In genomic region chr22:23069502-23070357, GRCh38 we compare ENCODE assay signal across 1 cellular context.
TF ChIP-seq lines count a peak whose summit lies in the region.

No MANE protein-coding gene starts in this region.

TF ChIP-seq in K562, 482 proteins besides CTCF, POLR2A, EP300 and RAD21 (continued from another document and continues in another):
- TF ChIP-seq, protein P1, sequence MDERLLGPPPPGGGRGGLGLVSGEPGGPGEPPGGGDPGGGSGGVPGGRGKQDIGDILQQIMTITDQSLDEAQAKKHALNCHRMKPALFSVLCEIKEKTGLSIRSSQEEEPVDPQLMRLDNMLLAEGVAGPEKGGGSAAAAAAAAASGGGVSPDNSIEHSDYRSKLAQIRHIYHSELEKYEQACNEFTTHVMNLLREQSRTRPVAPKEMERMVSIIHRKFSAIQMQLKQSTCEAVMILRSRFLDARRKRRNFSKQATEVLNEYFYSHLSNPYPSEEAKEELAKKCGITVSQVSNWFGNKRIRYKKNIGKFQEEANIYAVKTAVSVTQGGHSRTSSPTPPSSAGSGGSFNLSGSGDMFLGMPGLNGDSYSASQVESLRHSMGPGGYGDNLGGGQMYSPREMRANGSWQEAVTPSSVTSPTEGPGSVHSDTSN (CRISPR knock-in tag; IDR thresholded peaks at IDR 0.05; ENCODE audit: low read depth): peak; percentile 100
- TF ChIP-seq, protein P1 (tag; conservative IDR thresholded peaks at IDR 0.05; ENCODE audit: low read depth): no peak
- no peak for TF ChIP-seq CBFB (CRISPR knock-in tag; IDR thresholded peaks at IDR 0.05)
- TF ChIP-seq PHF20 (IDR thresholded peaks at IDR 0.05; ENCODE audit: partially characterized antibody): peak; percentile 60
- TF ChIP-seq KDM2B (CRISPR knock-in tag; IDR thresholded peaks at IDR 0.05): peak; percentile 100
- no peak for TF ChIP-seq GABPA (tag; conservative IDR thresholded peaks at IDR 0.05; ENCODE audit: low read depth)
- TF ChIP-seq CEBPZ (IDR thresholded peaks at IDR 0.05; ENCODE audit: borderline replicate concordance, low read depth, low read length): peak; percentile 70; the same call in 1 of the 2 replicates
- TF ChIP-seq, protein P2, sequence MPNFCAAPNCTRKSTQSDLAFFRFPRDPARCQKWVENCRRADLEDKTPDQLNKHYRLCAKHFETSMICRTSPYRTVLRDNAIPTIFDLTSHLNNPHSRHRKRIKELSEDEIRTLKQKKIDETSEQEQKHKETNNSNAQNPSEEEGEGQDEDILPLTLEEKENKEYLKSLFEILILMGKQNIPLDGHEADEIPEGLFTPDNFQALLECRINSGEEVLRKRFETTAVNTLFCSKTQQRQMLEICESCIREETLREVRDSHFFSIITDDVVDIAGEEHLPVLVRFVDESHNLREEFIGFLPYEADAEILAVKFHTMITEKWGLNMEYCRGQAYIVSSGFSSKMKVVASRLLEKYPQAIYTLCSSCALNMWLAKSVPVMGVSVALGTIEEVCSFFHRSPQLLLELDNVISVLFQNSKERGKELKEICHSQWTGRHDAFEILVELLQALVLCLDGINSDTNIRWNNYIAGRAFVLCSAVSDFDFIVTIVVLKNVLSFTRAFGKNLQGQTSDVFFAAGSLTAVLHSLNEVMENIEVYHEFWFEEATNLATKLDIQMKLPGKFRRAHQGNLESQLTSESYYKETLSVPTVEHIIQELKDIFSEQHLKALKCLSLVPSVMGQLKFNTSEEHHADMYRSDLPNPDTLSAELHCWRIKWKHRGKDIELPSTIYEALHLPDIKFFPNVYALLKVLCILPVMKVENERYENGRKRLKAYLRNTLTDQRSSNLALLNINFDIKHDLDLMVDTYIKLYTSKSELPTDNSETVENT (CRISPR knock-in tag; IDR thresholded peaks at IDR 0.05): peak; percentile 97
- no peak for TF ChIP-seq STAG1 (CRISPR knock-in tag; IDR thresholded peaks at IDR 0.05; ENCODE audit: borderline replicate concordance)
- TF ChIP-seq, protein P3, sequence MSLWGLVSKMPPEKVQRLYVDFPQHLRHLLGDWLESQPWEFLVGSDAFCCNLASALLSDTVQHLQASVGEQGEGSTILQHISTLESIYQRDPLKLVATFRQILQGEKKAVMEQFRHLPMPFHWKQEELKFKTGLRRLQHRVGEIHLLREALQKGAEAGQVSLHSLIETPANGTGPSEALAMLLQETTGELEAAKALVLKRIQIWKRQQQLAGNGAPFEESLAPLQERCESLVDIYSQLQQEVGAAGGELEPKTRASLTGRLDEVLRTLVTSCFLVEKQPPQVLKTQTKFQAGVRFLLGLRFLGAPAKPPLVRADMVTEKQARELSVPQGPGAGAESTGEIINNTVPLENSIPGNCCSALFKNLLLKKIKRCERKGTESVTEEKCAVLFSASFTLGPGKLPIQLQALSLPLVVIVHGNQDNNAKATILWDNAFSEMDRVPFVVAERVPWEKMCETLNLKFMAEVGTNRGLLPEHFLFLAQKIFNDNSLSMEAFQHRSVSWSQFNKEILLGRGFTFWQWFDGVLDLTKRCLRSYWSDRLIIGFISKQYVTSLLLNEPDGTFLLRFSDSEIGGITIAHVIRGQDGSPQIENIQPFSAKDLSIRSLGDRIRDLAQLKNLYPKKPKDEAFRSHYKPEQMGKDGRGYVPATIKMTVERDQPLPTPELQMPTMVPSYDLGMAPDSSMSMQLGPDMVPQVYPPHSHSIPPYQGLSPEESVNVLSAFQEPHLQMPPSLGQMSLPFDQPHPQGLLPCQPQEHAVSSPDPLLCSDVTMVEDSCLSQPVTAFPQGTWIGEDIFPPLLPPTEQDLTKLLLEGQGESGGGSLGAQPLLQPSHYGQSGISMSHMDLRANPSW (CRISPR knock-in tag; IDR thresholded peaks at IDR 0.05): peak; percentile 99; the same call in 1 of the 2 replicates
- TF ChIP-seq MLX (CRISPR knock-in tag; conservative IDR thresholded peaks at IDR 0.05): peak in 1 of 2 experiments; percentile 93; a peak in 1 of 4 replicates
- no peak for TF ChIP-seq POLR3G (IDR thresholded peaks at IDR 0.05; ENCODE audit: extremely low read depth, insufficient read length, insufficient replicate concordance)
- TF ChIP-seq, protein P4, sequence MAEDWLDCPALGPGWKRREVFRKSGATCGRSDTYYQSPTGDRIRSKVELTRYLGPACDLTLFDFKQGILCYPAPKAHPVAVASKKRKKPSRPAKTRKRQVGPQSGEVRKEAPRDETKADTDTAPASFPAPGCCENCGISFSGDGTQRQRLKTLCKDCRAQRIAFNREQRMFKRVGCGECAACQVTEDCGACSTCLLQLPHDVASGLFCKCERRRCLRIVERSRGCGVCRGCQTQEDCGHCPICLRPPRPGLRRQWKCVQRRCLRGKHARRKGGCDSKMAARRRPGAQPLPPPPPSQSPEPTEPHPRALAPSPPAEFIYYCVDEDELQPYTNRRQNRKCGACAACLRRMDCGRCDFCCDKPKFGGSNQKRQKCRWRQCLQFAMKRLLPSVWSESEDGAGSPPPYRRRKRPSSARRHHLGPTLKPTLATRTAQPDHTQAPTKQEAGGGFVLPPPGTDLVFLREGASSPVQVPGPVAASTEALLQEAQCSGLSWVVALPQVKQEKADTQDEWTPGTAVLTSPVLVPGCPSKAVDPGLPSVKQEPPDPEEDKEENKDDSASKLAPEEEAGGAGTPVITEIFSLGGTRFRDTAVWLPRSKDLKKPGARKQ (CRISPR knock-in tag; IDR thresholded peaks at IDR 0.05): no peak
- TF ChIP-seq ZKSCAN1 (IDR thresholded peaks at IDR 0.05; ENCODE audit: low read depth, low read length): peak; percentile 44; the same call in 1 of the 2 replicates
- TF ChIP-seq TEAD4 (IDR thresholded peaks at IDR 0.05; ENCODE audit: low read length): peak; percentile 42; the same call in 1 of the 2 replicates
- no peak for TF ChIP-seq TEAD4 (CRISPR knock-in tag; IDR thresholded peaks at IDR 0.05; ENCODE audit: borderline replicate concordance)
- no peak for TF ChIP-seq E2F4 (CRISPR knock-in tag; IDR thresholded peaks at IDR 0.05; ENCODE audit: low read depth)
- no peak for TF ChIP-seq EHMT2 (IDR thresholded peaks at IDR 0.05)
- TF ChIP-seq CHD2 (IDR thresholded peaks at IDR 0.05; ENCODE audit: low read depth, low read length): peak; percentile 95
- peak in 1 of 2 experiments; percentile 84; a peak in 2 of 4 replicates for TF ChIP-seq TBL1XR1 (IDR thresholded peaks at IDR 0.05; ENCODE audit: low read length in 2 of 2)
- 0 out of 2 replicates have a peak, but pooled peaks have one; percentile 33 for TF ChIP-seq ZBED1 (IDR thresholded peaks at IDR 0.05)
- TF ChIP-seq RBM22 (IDR thresholded peaks at IDR 0.05; ENCODE audit: low read depth, low read length, poor library complexity, severe bottlenecking): no peak
- peak; percentile 98 for TF ChIP-seq SP2 (IDR thresholded peaks at IDR 0.05; ENCODE audit: extremely low read depth, low read depth, low read length, poor library complexity, severe bottlenecking)
- TF ChIP-seq JUN (IDR thresholded peaks at IDR 0.05; ENCODE audit: borderline replicate concordance, low read depth, low read length): peak; percentile 37; the same call in 1 of the 2 replicates
- no peak for TF ChIP-seq JUN (CRISPR knock-in tag; IDR thresholded peaks at IDR 0.05; ENCODE audit: borderline replicate concordance)
- TF ChIP-seq MYC (IDR thresholded peaks at IDR 0.05; ENCODE audit: low read depth, low read length): peak; percentile 83
- TF ChIP-seq MYC (CRISPR knock-in tag; IDR thresholded peaks at IDR 0.05; ENCODE audit: borderline replicate concordance, low read depth): no peak
- TF ChIP-seq, protein P5, sequence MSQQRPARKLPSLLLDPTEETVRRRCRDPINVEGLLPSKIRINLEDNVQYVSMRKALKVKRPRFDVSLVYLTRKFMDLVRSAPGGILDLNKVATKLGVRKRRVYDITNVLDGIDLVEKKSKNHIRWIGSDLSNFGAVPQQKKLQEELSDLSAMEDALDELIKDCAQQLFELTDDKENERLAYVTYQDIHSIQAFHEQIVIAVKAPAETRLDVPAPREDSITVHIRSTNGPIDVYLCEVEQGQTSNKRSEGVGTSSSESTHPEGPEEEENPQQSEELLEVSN (IDR thresholded peaks at IDR 0.05; ENCODE audit: borderline replicate concordance in 1 of 2, extremely low read depth in 1 of 2, insufficient read depth in 1 of 2, insufficient read length in 1 of 2, low read depth in 1 of 2, low read length in 1 of 2, poor library complexity in 1 of 2, severe bottlenecking in 1 of 2): peak in 1 of 2 experiments; percentile 93
- no peak for TF ChIP-seq HDAC3 (IDR thresholded peaks at IDR 0.05; ENCODE audit: borderline replicate concordance, partially characterized antibody)
- TF ChIP-seq BHLHE40 (IDR thresholded peaks at IDR 0.05; ENCODE audit: low read length): peak; percentile 71
- TF ChIP-seq, protein P6, sequence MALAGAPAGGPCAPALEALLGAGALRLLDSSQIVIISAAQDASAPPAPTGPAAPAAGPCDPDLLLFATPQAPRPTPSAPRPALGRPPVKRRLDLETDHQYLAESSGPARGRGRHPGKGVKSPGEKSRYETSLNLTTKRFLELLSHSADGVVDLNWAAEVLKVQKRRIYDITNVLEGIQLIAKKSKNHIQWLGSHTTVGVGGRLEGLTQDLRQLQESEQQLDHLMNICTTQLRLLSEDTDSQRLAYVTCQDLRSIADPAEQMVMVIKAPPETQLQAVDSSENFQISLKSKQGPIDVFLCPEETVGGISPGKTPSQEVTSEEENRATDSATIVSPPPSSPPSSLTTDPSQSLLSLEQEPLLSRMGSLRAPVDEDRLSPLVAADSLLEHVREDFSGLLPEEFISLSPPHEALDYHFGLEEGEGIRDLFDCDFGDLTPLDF (CRISPR knock-in tag; IDR thresholded peaks at IDR 0.05): peak; percentile 89
- 0 out of 2 replicates have a peak, but pooled peaks have one; percentile 18 for TF ChIP-seq ATF1 (CRISPR knock-in tag; IDR thresholded peaks at IDR 0.05)
- no peak for TF ChIP-seq ATF1 (tag; IDR thresholded peaks at IDR 0.05)
- peak; percentile 51; the same call in 1 of the 2 replicates for TF ChIP-seq TCF7L2 (IDR thresholded peaks at IDR 0.05; ENCODE audit: low read depth, low read length)
- TF ChIP-seq SMAD2 (IDR thresholded peaks at IDR 0.05; ENCODE audit: low read depth, low read length): 0 out of 2 replicates have a peak, but pooled peaks have one; percentile 54
- TF ChIP-seq TCF7 (IDR thresholded peaks at IDR 0.05; ENCODE audit: borderline replicate concordance): 0 out of 2 replicates have a peak, but pooled peaks have one; percentile 73
- TF ChIP-seq TAF7 (tag; IDR thresholded peaks at IDR 0.05): no peak
- TF ChIP-seq KDM5B (IDR thresholded peaks at IDR 0.05; ENCODE audit: insufficient replicate concordance, low read depth, low read length): no peak
- peak; percentile 25; the same call in 1 of the 2 replicates for TF ChIP-seq MAFK (IDR thresholded peaks at IDR 0.05; ENCODE audit: low read length)
- TF ChIP-seq ZNF384 (IDR thresholded peaks at IDR 0.05; ENCODE audit: low read depth, low read length): 0 out of 2 replicates have a peak, but pooled peaks have one; percentile 33
